ENCODE assay signal across 18 cellular contexts in genomic region chr14:86625637-86626036, GRCh38.
DNase-seq lines count a peak whose midpoint lies in the region; ATAC-seq and TF ChIP-seq lines count a peak whose summit lies in the region.
"Had no signal": no experiment of that assay in that cellular context is flagged by ENCODE, and none has a peak within 500 bp of the region (broad histone marks: within the 10 kb centered on the region; RNA-seq: fewer than 3 reads in every experiment).

No MANE protein-coding gene starts in this region.

- no peaks in the 10 kb centered on the region for H3K27me3 Mint-ChIP-seq in MCF 10A (ENCODE audit: insufficient read depth, unreplicated experiment)
- H3K27me3 Mint-ChIP-seq: CD4-positive, alpha-beta memory T cell had no signal

- no peak overlapping the region for H3K4ac ChIP-seq in IMR-90 (ENCODE audit: low read depth, low read length)

- H3K4me3 ChIP-seq in IMR-90 (ENCODE audit: insufficient read depth, low read depth, low read length), result no peak overlapping the region
- no peak overlapping the region for H3K4me3 ChIP-seq in retinal pigment epithelial cell (ENCODE audit: low read length)
- H3K4me3 ChIP-seq: BLaER1 had no signal

- H3K4me1 Mint-ChIP-seq in MCF 10A (ENCODE audit: insufficient read depth, unreplicated experiment), result no peaks in the 10 kb centered on the region
- H3K4me1 Mint-ChIP-seq: CD14-positive monocyte; CD4-positive, alpha-beta memory T cell had no signal

- no peaks in the 10 kb centered on the region for H3K36me3 ChIP-seq in IMR-90 (ENCODE audit: control insufficient read depth, insufficient read depth, low read length)
- H3K36me3 ChIP-seq: BLaER1 had no signal

- H2AK5ac ChIP-seq in IMR-90 (ENCODE audit: low read depth, low read length), result no peak overlapping the region

- H4K20me1 ChIP-seq in IMR-90 (ENCODE audit: insufficient read depth, low read length), result no peaks in the 10 kb centered on the region
- H4K20me1 ChIP-seq: BLaER1 had no signal

- no peaks in the 10 kb centered on the region for H3K27me3 ChIP-seq in IMR-90 (ENCODE audit: control insufficient read depth, insufficient read depth, low read length)
- H3K27me3 ChIP-seq: BLaER1 had no signal

- H4K91ac ChIP-seq in IMR-90 (ENCODE audit: insufficient read depth, low read depth, low read length), result no peak overlapping the region

- H3K27ac Mint-ChIP-seq in MCF 10A (ENCODE audit: low read depth, unreplicated experiment), result no peak overlapping the region
- H3K27ac Mint-ChIP-seq: CD14-positive monocyte; CD4-positive, alpha-beta memory T cell had no signal

- peaks cover 4% of the 10 kb centered on the region for H3K9me3 Mint-ChIP-seq in MCF 10A (ENCODE audit: unreplicated experiment)

- H2BK20ac ChIP-seq in IMR-90 (ENCODE audit: low read depth, low read length), result no peak overlapping the region

- no peak overlapping the region for H3K14ac ChIP-seq in IMR-90 (replicated peaks; ENCODE audit: low read depth, low read length)

- POLR2A ChIA-PET in IMR-90 (lab: Charles Lee; ENCODE audit: unreplicated experiment), result no interaction called here
- POLR2A ChIA-PET in MCF 10A (lab: Yijun Ruan, JAX), result no interaction called here
- POLR2A ChIA-PET in RWPE1 (lab: Yijun Ruan, JAX; ENCODE audit: low non-redundant PET), result no interaction called here

- TF ChIP-seq CTCF in IMR-90 (conservative IDR thresholded peaks at IDR 0.05; ENCODE audit: low read depth, low read length) (no peak), retinal pigment epithelial cell (conservative IDR thresholded peaks at IDR 0.05; ENCODE audit: low read depth, low read length) (no peak), MCF 10A (IDR thresholded peaks at IDR 0.05; ENCODE audit: unreplicated experiment) (no peak), RWPE1 (conservative IDR thresholded peaks at IDR 0.05; ENCODE audit: low read depth) (no peak)

- H4K8ac ChIP-seq in IMR-90 (ENCODE audit: low read depth in 2 of 2, low read length in 2 of 2), result no peak overlapping the region

- BruUV-seq in IMR-90 (replicated peaks; lab: Mats Ljungman, UMichigan), result no TSS peak
- no TSS peak for BruUV-seq in MCF 10A (replicated peaks; lab: Mats Ljungman, UMichigan)

- H3K79me1 ChIP-seq in IMR-90 (ENCODE audit: low read depth in 1 of 2, low read length in 2 of 2), result no peaks in the 10 kb centered on the region

- no peak overlapping the region for H2BK5ac ChIP-seq in IMR-90 (ENCODE audit: low read depth, low read length, poor library complexity, severe bottlenecking)

- no peak overlapping the region for H3K56ac ChIP-seq in IMR-90 (ENCODE audit: extremely low read depth, insufficient read depth, low read length)

- CTCF ChIA-PET in IMR-90 (lab: Yijun Ruan, JAX), result no interaction called here
- CTCF ChIA-PET in MCF 10A (lab: Yijun Ruan, JAX), result no interaction called here
- CTCF ChIA-PET in RWPE1 (lab: Yijun Ruan, JAX), result no interaction called here

- no peak overlapping the region for H2BK120ac ChIP-seq in IMR-90 (ENCODE audit: low read depth, low read length)

- no peaks in the 10 kb centered on the region for H3K9me1 ChIP-seq in IMR-90 (ENCODE audit: insufficient read depth, low read length)

- in situ Hi-C loops in IMR-90 (cut with MboI; ENCODE audit: low sequenced_read_pairs), result no loop called here

- H3K9ac ChIP-seq in IMR-90 (ENCODE audit: low read depth, low read length), result no peak overlapping the region
- H3K9ac ChIP-seq: BLaER1 had no signal

- no peak overlapping the region for H3K18ac ChIP-seq in IMR-90 (ENCODE audit: low read depth, low read length)

- no peaks in the 10 kb centered on the region for H3K4me1 ChIP-seq in IMR-90 (ENCODE audit: control insufficient read depth, insufficient read depth, low read length)

- ATAC-seq in IMR-90 (ENCODE audit: low read depth) (peak; percentile 48; the same call in 1 of the 2 replicates), left cardiac atrium (no peak)
- ATAC-seq: HCT116 had no signal

- no peak overlapping the region for H3K4me3 Mint-ChIP-seq in MCF 10A (ENCODE audit: unreplicated experiment)
- H3K4me3 Mint-ChIP-seq: CD14-positive monocyte; CD4-positive, alpha-beta memory T cell had no signal

- H2BK15ac ChIP-seq in IMR-90 (ENCODE audit: low read depth, low read length), result no peak overlapping the region

- DNase-seq in EH (ENCODE audit: low read depth) (peak; percentile 27), IMR-90 (peak; percentile 3), fibroblast of gingiva (ENCODE audit: low read depth) (peak; percentile 30), retinal pigment epithelial cell (ENCODE audit: low read depth) (peak; percentile 16), left cardiac atrium (no peak), DMS 273 treated with DMSO at 0.1 percent for 48 hours (lab: John Stamatoyannopoulos, UW) (no peak), MCF 10A (ENCODE audit: unreplicated experiment) (no peak), RWPE1 (ENCODE audit: low spot score) (no peak)
- DNase-seq: 8988T; CD4-positive, alpha-beta memory T cell; DMS53; DND-41; GDM1; GOT3; H7 had no signal

- TF ChIP-seq POLR2A in IMR-90 (IDR thresholded peaks at IDR 0.05; ENCODE audit: low read depth, low read length), result no peak

- no peak overlapping the region for H2AK9ac ChIP-seq in IMR-90 (replicated peaks; ENCODE audit: low read depth, low read length, poor library complexity)

- dilution Hi-C loops in IMR-90 (cut with HindIII; ENCODE audit: low sequenced_read_pairs, unreplicated experiment), result no loop called here

- H3K9me3 ChIP-seq in IMR-90 (ENCODE audit: control insufficient read depth, insufficient read depth, low read length), result peaks cover 4% of the 10 kb centered on the region; the same call in 1 of the 2 replicates
- H3K9me3 ChIP-seq: BLaER1 had no signal

- H3K27ac ChIP-seq in IMR-90 (ENCODE audit: insufficient read depth, low read length), result no peak overlapping the region
- no peak overlapping the region for H3K27ac ChIP-seq in RWPE1
- H3K27ac ChIP-seq: BLaER1 had no signal

- no peak overlapping the region for H3K4me2 ChIP-seq in IMR-90 (ENCODE audit: low read depth, low read length)
- H3K4me2 ChIP-seq: BLaER1 had no signal

- H3K36me3 Mint-ChIP-seq in MCF 10A (ENCODE audit: insufficient read depth, unreplicated experiment), result no peaks in the 10 kb centered on the region
- H3K36me3 Mint-ChIP-seq: CD14-positive monocyte; CD4-positive, alpha-beta memory T cell had no signal

- TF ChIP-seq RAD21 in IMR-90 (IDR thresholded peaks at IDR 0.05; ENCODE audit: low read length), result no peak

- intact Hi-C loops in IMR-90 (cut with micrococcal nuclease) (no loop called here), left cardiac atrium (cut with DNase I) (no loop called here), MCF 10A (cut with micrococcal nuclease) (no loop called here)

- no peak overlapping the region for H4K5ac ChIP-seq in IMR-90 (ENCODE audit: low read depth, low read length)

- H2AFZ ChIP-seq in IMR-90 (replicated peaks; ENCODE audit: low read length, poor library complexity), result no peak overlapping the region

- H3K23ac ChIP-seq in IMR-90 (ENCODE audit: low read depth, low read length), result no peak overlapping the region

TF ChIP-seq in IMR-90, 13 proteins besides CTCF, POLR2A, EP300 and RAD21:
- TF ChIP-seq BHLHE40 (IDR thresholded peaks at IDR 0.05; ENCODE audit: low read depth, low read length), result no peak
- TF ChIP-seq FOS (IDR thresholded peaks at IDR 0.05; ENCODE audit: low read depth, low read length), result no peak
- no peak for TF ChIP-seq MXI1 (IDR thresholded peaks at IDR 0.05; ENCODE audit: borderline replicate concordance, low read depth, low read length)
- TF ChIP-seq MAFK (IDR thresholded peaks at IDR 0.05; ENCODE audit: low read depth, low read length), result no peak
- no peak for TF ChIP-seq CHD1 (IDR thresholded peaks at IDR 0.05; ENCODE audit: low read depth, low read length)
- no peak for TF ChIP-seq ELK1 (IDR thresholded peaks at IDR 0.05; ENCODE audit: borderline replicate concordance, low read depth, low read length)
- no peak for TF ChIP-seq RCOR1 (IDR thresholded peaks at IDR 0.05; ENCODE audit: insufficient replicate concordance, low read length)
- TF ChIP-seq CEBPB (IDR thresholded peaks at IDR 0.05; ENCODE audit: low read depth, low read length), result no peak
- no peak for TF ChIP-seq RFX5 (IDR thresholded peaks at IDR 0.05; ENCODE audit: low read depth, low read length)
- TF ChIP-seq NFE2L2 (IDR thresholded peaks at IDR 0.05; ENCODE audit: low read depth, low read length), result no peak
TF ChIP-seq in IMR-90: peak in this region for 0.

Comparison
In these comparisons a context has a peak if more than half of its experiments do, and no peak if none do; other contexts are left out.
1. DNase-seq: peak in EH (single experiment), IMR-90 (single experiment), fibroblast of gingiva (single experiment) and retinal pigment epithelial cell (single experiment); none in left cardiac atrium (single experiment), DMS 273 treated with DMSO at 0.1 percent for 48 hours (single experiment), MCF 10A (single experiment) and RWPE1 (single experiment).